In genomic region chr3:129556890-129557736, GRCh38 we compare ENCODE assay signal across 18 cellular contexts. TPM values are rescaled to one million over a fixed set of nuclear protein-coding genes. Genes with fewer than 3 reads are reported as not detected.
DNase-seq lines count a peak whose midpoint lies in the region; ATAC-seq, FAIRE-seq and TF ChIP-seq lines count a peak whose summit lies in the region.
"Had no signal": no experiment of that assay in that cellular context is flagged by ENCODE, and none has a peak within 500 bp of the region (broad histone marks: within the 10 kb centered on the region; RNA-seq: fewer than 3 reads in every experiment).

No MANE protein-coding gene starts in this region.

- ATAC-seq in Right ventricle myocardium superior (ENCODE audit: poor library complexity) (peak; percentile 36), sciatic nerve (peak; percentile 41)
- ATAC-seq: stimulated activated memory B cell treated with anti-CD40 and anti-IgM and Interleukin-4, amounts not matched to agents 10 μg/mL and 1 μg/mL and 100 μg/mL, for 72 hours had no signal

- H3K9ac ChIP-seq in adipocyte (ENCODE audit: low read length), result peak overlapping the region; percentile 94

- intact Hi-C loops in Right ventricle myocardium superior (cut with DNase I) (no loop called here), sciatic nerve (cut with DNase I) (no loop called here)

- DNase-seq in AG08395 (ENCODE audit: low spot score) (peak; percentile 90), adipocyte (ENCODE audit: low read depth) (no peak), Right ventricle myocardium superior (peak; percentile 71), sciatic nerve (ENCODE audit: low spot score) (no peak), GM12892 (ENCODE audit: insufficient read length) (no peak), NCI-H526 (lab: John Stamatoyannopoulos, UW) (no peak), HTR-8/SVneo (ENCODE audit: insufficient read length, low spot score) (no peak), DMS 273 (lab: John Stamatoyannopoulos, UW; ENCODE audit: unreplicated experiment) (no peak)
- DNase-seq: cerebellar nuclear complex; NCI-H1092; NCI-H2171 treated with DMSO at 0.1 percent for 48 hours; SJCRH30; stimulated activated CD4-positive, alpha-beta T cell treated with anti-CD3 and anti-CD28 coated beads, Interleukin-4, amount 100 ng/mL, for 24 hours had no signal

- no peaks in the 10 kb centered on the region for H3K27me3 ChIP-seq in adipocyte (replicated peaks; ENCODE audit: control insufficient read depth, insufficient read depth, low read length)
- H3K27me3 ChIP-seq: esophagus muscularis mucosa, SJCRH30 had no signal

- H3K4me1 ChIP-seq in adipocyte (ENCODE audit: control insufficient read depth, insufficient read depth, low read length), result peaks cover 73% of the 10 kb centered on the region

- FAIRE-seq in GM12892 (lab: Jason Lieb, UNC), result no peak
- no peak for FAIRE-seq in HTR-8/SVneo (lab: Jason Lieb, UNC)
- FAIRE-seq: D721Med had no signal

- peaks cover 47% of the 10 kb centered on the region for H3K36me3 ChIP-seq in adipocyte (ENCODE audit: control insufficient read depth, insufficient read depth, low read length, severe bottlenecking)

- no peaks in the 10 kb centered on the region for H3K9me3 ChIP-seq in adipocyte (ENCODE audit: control insufficient read depth, low read length)
- H3K9me3 ChIP-seq: esophagus muscularis mucosa, SJCRH30 had no signal

- H3K4me3 ChIP-seq in adipocyte (ENCODE audit: low read length), result peak overlapping the region; percentile 50
- H3K4me3 ChIP-seq: esophagus muscularis mucosa, SJCRH30 had no signal

- TF ChIP-seq POLR2A in GM12892 (IDR thresholded peaks at IDR 0.05; ENCODE audit: low read depth, low read length), result no peak

RNA-seq across cellular contexts. Expression of gene H1-8, which starts 14.1 kb away (rescaled TPM):
- not detected for total RNA-seq in Right ventricle myocardium superior
- total RNA-seq in sciatic nerve, result not detected
- polyA plus RNA-seq in GM12892 (2012; ENCODE audit: missing spikeins), result not detected
- total RNA-seq: A172, esophagus muscularis mucosa, SJCRH30 had no signal
- polyA plus RNA-seq: IgD-negative memory B cell had no signal

RNA-seq across cellular contexts. Expression of gene RHO, which starts 28.7 kb away (rescaled TPM):
- total RNA-seq in Right ventricle myocardium superior (not detected), sciatic nerve (not detected)
- polyA plus RNA-seq in GM12892 (2012; ENCODE audit: missing spikeins), result not detected
- total RNA-seq: A172, esophagus muscularis mucosa, SJCRH30 had no signal
- polyA plus RNA-seq: IgD-negative memory B cell had no signal

RNA-seq across cellular contexts. Expression of gene PLXND1, which starts 49.4 kb away (rescaled TPM):
- total RNA-seq in Right ventricle myocardium superior, result 53.1 TPM
- total RNA-seq in sciatic nerve, result 319 TPM
- polyA plus RNA-seq in GM12892 (2012; ENCODE audit: missing spikeins), result 0.38 TPM

Comparison
In these comparisons a context has a peak if more than half of its experiments do, and no peak if none do; other contexts are left out.
1. DNase-seq: peak in AG08395 (single experiment) and Right ventricle myocardium superior (single experiment); none in adipocyte (single experiment), sciatic nerve (single experiment), GM12892 (single experiment), NCI-H526 (0 of 2), HTR-8/SVneo (single experiment) and DMS 273 (single experiment).